ENCODE assay signal across 8 cellular contexts in the genomic region with DNA sequence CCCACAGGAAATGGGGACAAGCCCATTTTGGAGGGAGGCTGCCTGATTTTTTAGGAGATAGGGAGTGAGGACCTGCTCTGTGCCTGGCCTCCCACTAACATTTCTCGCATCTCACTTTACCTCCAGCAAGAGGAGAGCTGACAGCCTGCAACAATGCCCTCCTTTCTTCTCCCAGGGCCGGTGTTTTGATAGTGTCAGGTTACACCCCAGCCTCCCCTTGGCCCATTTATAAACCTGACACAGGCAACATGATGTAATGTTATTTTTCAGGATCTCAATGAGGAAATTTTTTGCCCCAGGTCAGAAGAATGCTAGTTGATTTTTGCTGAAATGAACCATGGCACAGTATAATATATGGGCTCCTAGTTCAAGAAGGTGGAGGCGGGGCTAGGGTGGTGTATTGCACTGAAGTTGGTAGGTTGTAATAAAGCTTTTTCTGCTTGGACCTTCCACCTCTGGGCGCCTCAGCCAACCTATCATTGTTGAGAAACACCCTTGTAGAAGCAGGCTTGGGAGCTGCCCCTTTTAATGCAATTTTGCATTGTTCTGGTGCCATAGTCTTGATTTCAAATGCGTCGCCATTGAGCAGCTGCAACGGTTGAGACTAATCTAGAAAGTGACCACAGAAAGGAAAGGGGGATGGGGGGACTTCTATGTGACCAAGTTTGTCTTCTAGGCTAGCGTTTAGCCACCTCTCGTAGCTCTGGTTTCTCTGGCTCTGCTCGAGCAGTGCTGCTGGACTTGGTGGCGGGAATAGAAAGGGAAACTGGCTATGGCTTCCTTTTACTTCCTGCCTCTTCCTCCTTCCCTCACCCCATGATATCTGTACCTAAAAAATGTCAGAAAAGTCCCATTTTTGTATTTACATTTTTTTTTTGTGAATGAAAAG. TPM values are rescaled to one million over a fixed set of nuclear protein-coding genes. Genes with fewer than 3 reads are reported as not detected.
DNase-seq lines count a peak whose midpoint lies in the region; ATAC-seq and TF ChIP-seq lines count a peak whose summit lies in the region.

No MANE protein-coding gene starts in this region.

- no peaks in the 10 kb centered on the region for H3K9me3 Mint-ChIP-seq in H9

- H3K36me3 Mint-ChIP-seq in H9 (ENCODE audit: insufficient read depth in 1 of 3, low read depth in 3 of 3), result peaks cover 5 to 7% (median 6%) of the 10 kb centered on the region in 3 experiments; a peak in 5 of 7 replicates

- no peak overlapping the region for H3T11ph ChIP-seq in H9 (ENCODE audit: low read length)

- DNase-seq in H9, result peak; percentile 55
- DNase-seq in NCI-H774 (lab: John Stamatoyannopoulos, UW), result peak; percentile 75
- peak; percentile 48 for DNase-seq in fibroblast of peridontal ligament (ENCODE audit: extremely low read depth)
- no peak for DNase-seq in psoas muscle
- DNase-seq in stimulated activated CD4-positive, alpha-beta T cell treated with anti-CD3 and anti-CD28 coated beads, Interleukin-4, amount 100 ng/mL, for 1 hour, result no peak
- no peak for DNase-seq in stimulated activated CD4-positive, alpha-beta T cell treated with anti-CD3 and anti-CD28 coated beads, Interleukin-2, amount 100 ng/mL, for 48 hours
- DNase-seq in activated gamma-delta T cell treated with Interleukin-2 at 50 U/mL for 16 hours, result no peak

- no peaks in the 10 kb centered on the region for H3K23me2 ChIP-seq in H9 (ENCODE audit: insufficient read length, low read depth, low read length, poor library complexity, severe bottlenecking)

- H2BK5ac ChIP-seq in H9 (ENCODE audit: insufficient read length, low read length), result no peak overlapping the region

- peak overlapping the region in 2 of 3 experiments; percentile 52 to 67; a peak in 3 of 7 replicates for H3K27ac Mint-ChIP-seq in H9

- H3K4me3 ChIP-seq in psoas muscle, result peak overlapping the region; percentile 35

- peaks cover 35% of the 10 kb centered on the region; the same call in 1 of the 2 replicates for H3K79me2 ChIP-seq in H9 (ENCODE audit: insufficient read depth, low read length)

- intact Hi-C loops in psoas muscle (cut with DNase I), result no loop called here

- H2AK5ac ChIP-seq in H9 (ENCODE audit: insufficient read length, low read length), result no peak overlapping the region

- H2BK15ac ChIP-seq in H9 (ENCODE audit: low read depth, low read length), result no peak overlapping the region

- no peak overlapping the region for H4K5ac ChIP-seq in H9 (ENCODE audit: insufficient read length, low read depth, low read length)

- no peak overlapping the region for H4K8ac ChIP-seq in H9 (replicated peaks; ENCODE audit: insufficient read length, low read depth, low read length)

- H3K4me1 Mint-ChIP-seq in H9, result peaks cover 86 to 89% of the 10 kb centered on the region in 2 experiments

- H4K91ac ChIP-seq in H9 (ENCODE audit: insufficient read length, low read depth, low read length), result no peak overlapping the region

- no peaks in the 10 kb centered on the region for H3K36me3 ChIP-seq in psoas muscle (ENCODE audit: insufficient read depth in 1 of 2, low read depth in 1 of 2)

- H3K27ac ChIP-seq in H9 (ENCODE audit: insufficient read length, low read depth, low read length), result no peak overlapping the region
- peak overlapping the region; percentile 77 for H3K27ac ChIP-seq in psoas muscle

- H3K56ac ChIP-seq in H9 (ENCODE audit: insufficient read length, low read depth, low read length), result no peak overlapping the region

- H3K9me3 ChIP-seq in H9 (ENCODE audit: control insufficient read depth, low read depth, low read length), result no peaks in the 10 kb centered on the region
- no peaks in the 10 kb centered on the region for H3K9me3 ChIP-seq in psoas muscle

- H3K4ac ChIP-seq in H9 (ENCODE audit: low read depth, low read length), result no peak overlapping the region

- no peak for TF ChIP-seq CTCF in H9 (conservative IDR thresholded peaks at IDR 0.05)
- no peak for TF ChIP-seq CTCF in psoas muscle (IDR thresholded peaks at IDR 0.05)

- no peak overlapping the region for H3K23ac ChIP-seq in H9 (ENCODE audit: insufficient read length, low read depth, low read length)

- no peak overlapping the region for H2BK120ac ChIP-seq in H9 (ENCODE audit: low read depth, low read length, poor library complexity, severe bottlenecking)

- no peak overlapping the region for H3K18ac ChIP-seq in H9 (ENCODE audit: insufficient read length, low read depth, low read length)

- no peaks in the 10 kb centered on the region for H3K27me3 Mint-ChIP-seq in H9 (ENCODE audit: low read depth)

- peaks cover 8% of the 10 kb centered on the region for H3K79me1 ChIP-seq in H9 (ENCODE audit: insufficient read depth, low read depth, low read length, poor library complexity, severe bottlenecking)

- peak overlapping the region; percentile 20 for H3K4me2 ChIP-seq in H9 (ENCODE audit: insufficient read depth, insufficient read length, low read length)

- no peak overlapping the region for H2AFZ ChIP-seq in H9 (ENCODE audit: low read length)

- ATAC-seq in psoas muscle, result peak; percentile 76 to 86 (median 79)
- no peak for ATAC-seq in GM21447 (IDR thresholded peaks at IDR 0.05; ENCODE audit: unreplicated experiment)

- H4K20me1 ChIP-seq in H9 (ENCODE audit: control insufficient read depth, insufficient read depth, insufficient read length), result no peaks in the 10 kb centered on the region

- WGBS in H9 (ENCODE audit: extremely low coverage, insufficient read length, low lambda C conversion rate), result no CpG with 5 or more reads among the region's 11 CpGs
- 41 to 63% (median 42%) methylated on average over 11 of the region's 11 CpGs for WGBS in psoas muscle, 3 donors

- peak overlapping the region in 1 of 2 experiments; percentile 11; a peak in 2 of 5 replicates for H3K4me3 Mint-ChIP-seq in H9

- no peak overlapping the region for H3K14ac ChIP-seq in H9 (ENCODE audit: insufficient read depth, low read length)

- H3K9ac ChIP-seq in H9 (ENCODE audit: extremely low read depth, insufficient read length, low read length), result no peak overlapping the region

- no peak overlapping the region for H2BK12ac ChIP-seq in H9 (ENCODE audit: insufficient read length, low read depth, low read length)

- no peak overlapping the region for H2BK20ac ChIP-seq in H9 (ENCODE audit: low read depth, low read length, poor library complexity, severe bottlenecking)

- H3K27me3 ChIP-seq in H9 (ENCODE audit: insufficient read depth, low read length), result no peaks in the 10 kb centered on the region
- H3K27me3 ChIP-seq in psoas muscle (ENCODE audit: insufficient read depth in 3 of 3, low read length in 2 of 3), result no peaks in the 10 kb centered on the region

- H3K4me1 ChIP-seq in H9 (ENCODE audit: insufficient read depth, low read length) (peaks cover 24% of the 10 kb centered on the region), psoas muscle (peaks cover 49% of the 10 kb centered on the region)

RNA-seq across cellular contexts. Expression of a gene that starts 53.0 kb away (rescaled TPM):
- total RNA-seq in H9 (2021) (133 and 142 TPM in 2 replicates), psoas muscle (10 to 100 TPM; 59.3 to 69.9 (median 64.4) TPM)
- 10 to 100 TPM; 10.6 to 36.8 (median 24.5) TPM for polyA plus RNA-seq in psoas muscle

Comparison
In these comparisons a context has a peak if more than half of its experiments do, and no peak if none do; other contexts are left out.
1. DNase-seq: peak in H9 (single experiment), NCI-H774 (single experiment) and fibroblast of peridontal ligament (single experiment); none in psoas muscle (0 of 2), stimulated activated CD4-positive, alpha-beta T cell treated with anti-CD3 and anti-CD28 coated beads, Interleukin-4, amount 100 ng/mL, for 1 hour (single experiment), stimulated activated CD4-positive, alpha-beta T cell treated with anti-CD3 and anti-CD28 coated beads, Interleukin-2, amount 100 ng/mL, for 48 hours (0 of 2) and activated gamma-delta T cell treated with Interleukin-2 at 50 U/mL for 16 hours (single experiment).